Comparison of ENCODE assay signal across 7 cellular contexts in the genomic region with DNA sequence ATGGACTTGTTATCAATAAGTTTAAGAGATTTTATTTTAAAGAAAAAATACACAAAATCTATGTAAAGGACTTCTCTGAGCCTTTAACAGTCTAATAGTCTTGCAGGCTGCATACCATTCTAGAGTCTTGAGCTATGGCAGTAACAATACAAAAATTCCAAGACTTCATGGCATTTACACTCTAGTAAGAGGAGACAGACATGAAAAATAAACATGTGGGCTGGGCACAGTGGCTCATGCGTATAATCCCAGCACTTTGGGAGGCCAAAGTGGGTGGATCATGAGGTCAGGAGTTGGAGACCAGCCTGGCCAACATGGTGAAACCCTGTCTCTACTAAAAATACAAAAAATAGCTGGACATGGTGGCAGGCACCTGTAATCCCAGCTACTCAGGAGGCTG. TPM values are rescaled to one million over a fixed set of nuclear protein-coding genes. Genes with fewer than 3 reads are reported as not detected.
DNase-seq lines count a peak whose midpoint lies in the region; TF ChIP-seq lines count a peak whose summit lies in the region.
"Not testable (repeated sequence)": the region's sequence is repeated elsewhere in the genome, so short reads cannot be mapped to it uniquely, and the experiment has no call there.

No MANE protein-coding gene starts in this region.

- H3K79me1 ChIP-seq in trophoblast cell (ENCODE audit: low read length): not testable (repeated sequence)

- H2BK5ac ChIP-seq in trophoblast cell (ENCODE audit: low read depth, low read length, poor library complexity): not testable (repeated sequence)

- H3K4me2 ChIP-seq in trophoblast cell (ENCODE audit: low read length): not testable (repeated sequence)

- not testable (repeated sequence) for H4K8ac ChIP-seq in trophoblast cell (ENCODE audit: low read depth, low read length)

- TF ChIP-seq CTCF in astrocyte of the spinal cord (IDR thresholded peaks at IDR 0.05; ENCODE audit: low read depth, low read length): not testable (repeated sequence)

- H3K9ac ChIP-seq in trophoblast cell (ENCODE audit: low read length): not testable (repeated sequence)

- H2AFZ ChIP-seq in trophoblast cell (ENCODE audit: insufficient read depth, low read length, poor library complexity): not testable (repeated sequence)

- H3K4me1 ChIP-seq in trophoblast cell (ENCODE audit: control insufficient read depth in 1 of 2, insufficient read depth in 2 of 2, low read length in 2 of 2): not testable (repeated sequence)

- not testable (repeated sequence) for H3K36me3 ChIP-seq in trophoblast cell (ENCODE audit: control insufficient read depth in 1 of 2, insufficient read depth in 2 of 2, low read length in 2 of 2)

- not testable (repeated sequence) for H3K23ac ChIP-seq in trophoblast cell (ENCODE audit: low read length)

- H2AK5ac ChIP-seq in trophoblast cell (ENCODE audit: low read length): not testable (repeated sequence)

- not testable (repeated sequence) for H4K91ac ChIP-seq in trophoblast cell (ENCODE audit: low read depth, low read length)

- H3K27me3 ChIP-seq in trophoblast cell (ENCODE audit: insufficient read depth, low read length): not testable (repeated sequence)

- H2BK12ac ChIP-seq in trophoblast cell (ENCODE audit: low read length): not testable (repeated sequence)

- not testable (repeated sequence) for H3K79me2 ChIP-seq in trophoblast cell (ENCODE audit: control insufficient read depth, insufficient read depth, low read length, poor library complexity)

- H2BK120ac ChIP-seq in trophoblast cell (ENCODE audit: insufficient read depth, low read length, poor library complexity): not testable (repeated sequence)

- in situ Hi-C loops in astrocyte of the spinal cord (cut with HindIII; ENCODE audit: low sequenced_read_pairs): not testable (repeated sequence)

- H3K18ac ChIP-seq in trophoblast cell (ENCODE audit: low read length): not testable (repeated sequence)

- H3K27ac ChIP-seq in trophoblast cell (ENCODE audit: low read depth, low read length): not testable (repeated sequence)

- DNase-seq in AG20443 (ENCODE audit: low spot score) (peak; percentile 48), H4 (ENCODE audit: low spot score) (peak; percentile 15), RPMI7951 (ENCODE audit: low read depth) (peak; percentile 12), astrocyte of the spinal cord (ENCODE audit: low read depth, low spot score) (peak; percentile 62), fibroblast of peridontal ligament (ENCODE audit: extremely low read depth) (peak; percentile 85), islet precursor cell (peak; percentile 57), trophoblast cell (peak; percentile 31 to 80)

- not testable (repeated sequence) for H4K12ac ChIP-seq in trophoblast cell (ENCODE audit: low read depth, low read length)

- not testable (repeated sequence) for H3K4ac ChIP-seq in trophoblast cell (ENCODE audit: low read depth, low read length)

- no CpG with 5 or more reads among the region's 1 CpG for whole genome bisulfite sequencing in trophoblast cell (ENCODE audit: extremely low coverage, insufficient coverage, insufficient read length)

- H3K9me3 ChIP-seq in trophoblast cell (ENCODE audit: insufficient read depth, low read depth, low read length): not testable (repeated sequence)

- not testable (repeated sequence) for H3K14ac ChIP-seq in trophoblast cell (ENCODE audit: low read length)

- H3K4me3 ChIP-seq in astrocyte of the spinal cord (ENCODE audit: low read depth, low read length); trophoblast cell (ENCODE audit: low read depth, low read length): not testable (repeated sequence)

RNA-seq across cellular contexts. Expression of a gene that starts 47.7 kb away (rescaled TPM):
- 6.5 and 13.0 TPM in 2 replicates for total RNA-seq in H4 (2014; rRNA removed; shearing (Covaris generic))
- total RNA-seq in RPMI7951 (2014; rRNA removed; shearing (Covaris generic)): 12.6 and 22.8 TPM in 2 replicates
- 10.5 and 10.8 TPM in 2 replicates for polyA plus RNA-seq in trophoblast cell (2013)

Comparison
In these comparisons a context has a peak if more than half of its experiments do, and no peak if none do; other contexts are left out.
1. DNase-seq: peak in every context shown above with its lines; median percentile 85 in fibroblast of peridontal ligament; 62 in astrocyte of the spinal cord; 57 in islet precursor cell; 56 in trophoblast cell; 48 in AG20443; 15 in H4; 12 in RPMI7951.